In genomic region chr11:40321537-40321936, GRCh38 we compare ENCODE assay signal across 5 cellular contexts.
"Had no signal": no experiment of that assay in that cellular context is flagged by ENCODE, and none has a peak within 500 bp of the region (broad histone marks: within the 10 kb centered on the region; RNA-seq: fewer than 3 reads in every experiment).

No MANE protein-coding gene starts in this region.

- H3K4me3 ChIP-seq: K562 had no signal

- H3K27ac ChIP-seq: HL-60 had no signal

- H3K27ac Mint-ChIP-seq: IgD-negative memory B cell had no signal

- H3K27me3 Mint-ChIP-seq: IgD-negative memory B cell had no signal

- H3K4me3 Mint-ChIP-seq: IgD-negative memory B cell had no signal

- H3K36me3 Mint-ChIP-seq: IgD-negative memory B cell had no signal

- DNase-seq: IMR-90, KBM-7 had no signal

- H3K4me1 Mint-ChIP-seq: IgD-negative memory B cell had no signal
